Comparison of ENCODE assay signal across 1 cellular context in genomic region chr7:98203964-98204605, GRCh38.
TF ChIP-seq lines count a peak whose summit lies in the region.

No MANE protein-coding gene starts in this region.

TF ChIP-seq in HepG2, 621 proteins besides CTCF, POLR2A, EP300 and RAD21:
- TF ChIP-seq ZNF121 (CRISPR knock-in tag; IDR thresholded peaks at IDR 0.05): peak; percentile 64; the same call in 1 of the 2 replicates
- TF ChIP-seq ELK4 (CRISPR knock-in tag; IDR thresholded peaks at IDR 0.05; ENCODE audit: borderline replicate concordance): no peak
